9 cellular contexts compared by ENCODE assay signal in the genomic region with DNA sequence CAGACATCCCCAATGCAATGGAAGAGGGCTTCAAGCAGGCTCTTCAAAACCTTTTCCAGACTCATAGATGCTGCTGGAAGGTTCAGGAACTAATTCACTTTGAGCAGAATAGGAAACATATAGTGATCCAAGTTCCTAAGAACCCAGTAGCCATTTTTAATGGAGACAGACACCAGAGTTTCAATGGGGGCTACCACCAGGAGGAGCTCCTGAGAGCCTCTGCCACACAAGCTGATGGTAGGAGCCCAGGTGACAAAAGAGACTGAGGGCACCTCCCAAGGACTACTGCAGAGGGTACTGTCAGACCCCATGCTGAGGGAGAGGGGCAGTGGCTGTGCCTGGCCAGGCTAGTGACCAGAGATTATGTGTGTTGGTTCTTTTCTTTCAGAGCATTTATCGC. TPM values are rescaled to one million over a fixed set of nuclear protein-coding genes. Genes with fewer than 3 reads are reported as not detected.
DNase-seq lines count a peak whose midpoint lies in the region; ATAC-seq and TF ChIP-seq lines count a peak whose summit lies in the region.
"Had no signal": no experiment of that assay in that cellular context is flagged by ENCODE, and none has a peak within 500 bp of the region (broad histone marks: within the 10 kb centered on the region; RNA-seq: fewer than 3 reads in every experiment).

No MANE protein-coding gene starts in this region.

- H3K9me3 ChIP-seq in cardiac muscle cell (ENCODE audit: low read depth): no peaks in the 10 kb centered on the region

- H3K27ac Mint-ChIP-seq in type B pancreatic cell: no peak overlapping the region
- H3K27ac Mint-ChIP-seq in activated T-helper 2 cell treated with anti-CD3 and anti-CD28 coated beads, Interferon-gamma antibody, Interleukin-2, Interleukin-4, amounts not matched to agents 10 μg/mL and 5 μg/mL and 100 μg/mL, durations not matched to agents 14 hours and 24 hours and 36 hours: no peak overlapping the region

- H3K36me3 ChIP-seq in cardiac muscle cell: no peaks in the 10 kb centered on the region

- H3K27me3 ChIP-seq in cardiac muscle cell (no peaks in the 10 kb centered on the region), foreskin keratinocyte (peaks cover 23% of the 10 kb centered on the region)

- H3K4me1 ChIP-seq in cardiac muscle cell (ENCODE audit: low read depth) (peaks cover 9% of the 10 kb centered on the region), foreskin keratinocyte (no peaks in the 10 kb centered on the region)

- TF ChIP-seq CTCF in cardiac muscle cell (IDR thresholded peaks at IDR 0.05; ENCODE audit: low read depth, low read length): peak; percentile 25
- TF ChIP-seq CTCF in foreskin keratinocyte (conservative IDR thresholded peaks at IDR 0.05): peak; percentile 57
- peak; percentile 33 for TF ChIP-seq CTCF in type B pancreatic cell (conservative IDR thresholded peaks at IDR 0.05)

- H3K9me3 Mint-ChIP-seq in type B pancreatic cell: no peaks in the 10 kb centered on the region
- H3K9me3 Mint-ChIP-seq in activated T-helper 2 cell treated with anti-CD3 and anti-CD28 coated beads, Interferon-gamma antibody, Interleukin-2, Interleukin-4, amounts not matched to agents 10 μg/mL and 5 μg/mL and 100 μg/mL, durations not matched to agents 14 hours and 24 hours and 36 hours: no peaks in the 10 kb centered on the region

- H3K27ac ChIP-seq in cardiac muscle cell (no peak overlapping the region), foreskin keratinocyte (no peak overlapping the region)

- no peak for DNase-seq in cardiac muscle cell (ENCODE audit: low read depth in 1 of 2, low spot score in 1 of 2)
- no peak for DNase-seq in left ventricle myocardium superior
- peak; percentile 27 to 60 for DNase-seq in activated CD4-positive, alpha-beta T cell treated with anti-CD3 and anti-CD28 coated beads for 4 hours
- no peak for DNase-seq in foreskin keratinocyte
- DNase-seq in type B pancreatic cell (ENCODE audit: extremely low spot score, unreplicated experiment): no peak
- no peak for DNase-seq in NCI-H774 (lab: John Stamatoyannopoulos, UW)
- DNase-seq in activated T-helper 2 cell treated with anti-CD3 and anti-CD28 coated beads, Interferon-gamma antibody, Interleukin-2, Interleukin-4, amounts not matched to agents 10 μg/mL and 5 μg/mL and 100 μg/mL, durations not matched to agents 14 hours and 24 hours and 36 hours (ENCODE audit: low spot score): no peak
- no peak for DNase-seq in NCI-H2196 treated with DMSO at 0.1 percent for 48 hours (lab: John Stamatoyannopoulos, UW; ENCODE audit: unreplicated experiment)

- H3K4me3 ChIP-seq in cardiac muscle cell: no peak overlapping the region

- intact Hi-C loops in left ventricle myocardium superior (cut with micrococcal nuclease): no loop called here
- intact Hi-C loops in activated T-helper 2 cell treated with anti-CD3 and anti-CD28 coated beads, Interferon-gamma antibody, Interleukin-2, Interleukin-4, amounts not matched to agents 10 μg/mL and 5 μg/mL and 100 μg/mL, durations not matched to agents 14 hours and 24 hours and 36 hours (cut with micrococcal nuclease): loop anchor here (1.0 to 10.0 kb wide), 2 partner anchors 45 to 371 kb away; no protein-coding TSS in a partner anchor

- no peak overlapping the region for H3K4me3 Mint-ChIP-seq in type B pancreatic cell
- no peak overlapping the region for H3K4me3 Mint-ChIP-seq in activated T-helper 2 cell treated with anti-CD3 and anti-CD28 coated beads, Interferon-gamma antibody, Interleukin-2, Interleukin-4, amounts not matched to agents 10 μg/mL and 5 μg/mL and 100 μg/mL, durations not matched to agents 14 hours and 24 hours and 36 hours (ENCODE audit: low read depth)

- ATAC-seq in left ventricle myocardium superior (no peak), foreskin keratinocyte (no peak)

- H3K4me1 Mint-ChIP-seq in type B pancreatic cell (ENCODE audit: unreplicated experiment): peaks cover 5% of the 10 kb centered on the region
- peaks cover 37% of the 10 kb centered on the region for H3K4me1 Mint-ChIP-seq in activated T-helper 2 cell treated with anti-CD3 and anti-CD28 coated beads, Interferon-gamma antibody, Interleukin-2, Interleukin-4, amounts not matched to agents 10 μg/mL and 5 μg/mL and 100 μg/mL, durations not matched to agents 14 hours and 24 hours and 36 hours (ENCODE audit: low read depth)

- no peaks in the 10 kb centered on the region for H3K27me3 Mint-ChIP-seq in type B pancreatic cell
- no peaks in the 10 kb centered on the region for H3K27me3 Mint-ChIP-seq in activated T-helper 2 cell treated with anti-CD3 and anti-CD28 coated beads, Interferon-gamma antibody, Interleukin-2, Interleukin-4, amounts not matched to agents 10 μg/mL and 5 μg/mL and 100 μg/mL, durations not matched to agents 14 hours and 24 hours and 36 hours (ENCODE audit: low read depth)

- no peaks in the 10 kb centered on the region for H3K36me3 Mint-ChIP-seq in type B pancreatic cell
- no peaks in the 10 kb centered on the region for H3K36me3 Mint-ChIP-seq in activated T-helper 2 cell treated with anti-CD3 and anti-CD28 coated beads, Interferon-gamma antibody, Interleukin-2, Interleukin-4, amounts not matched to agents 10 μg/mL and 5 μg/mL and 100 μg/mL, durations not matched to agents 14 hours and 24 hours and 36 hours (ENCODE audit: low read depth)

RNA-seq across cellular contexts. Expression of a gene that starts 45.9 kb away (rescaled TPM):
- total RNA-seq in cardiac muscle cell: not detected in 2 replicates
- 0.11 TPM in 1 of 2 replicates, not detected in the other for polyA plus RNA-seq in cardiac muscle cell
- not detected for total RNA-seq in left ventricle myocardium superior
- not detected in 2 replicates for total RNA-seq in foreskin keratinocyte
- polyA plus RNA-seq in foreskin keratinocyte: not detected in 2 replicates
- not detected in 2 replicates for total RNA-seq in type B pancreatic cell (ENCODE audit: low replicate concordance)
- total RNA-seq in activated T-helper 2 cell treated with anti-CD3 and anti-CD28 coated beads, Interferon-gamma antibody, Interleukin-2, Interleukin-4, amounts not matched to agents 10 μg/mL and 5 μg/mL and 100 μg/mL, durations not matched to agents 14 hours and 24 hours and 36 hours: 46.0 and 46.3 TPM in 2 replicates
- total RNA-seq: myocyte had no signal

Comparison
In these comparisons a context has a peak if more than half of its experiments do, and no peak if none do; other contexts are left out.
1. DNase-seq: peak in activated CD4-positive, alpha-beta T cell treated with anti-CD3 and anti-CD28 coated beads for 4 hours (2 of 2); none in cardiac muscle cell (0 of 2), left ventricle myocardium superior (single experiment), foreskin keratinocyte (0 of 2), type B pancreatic cell (single experiment), NCI-H774 (single experiment), activated T-helper 2 cell treated with anti-CD3 and anti-CD28 coated beads, Interferon-gamma antibody, Interleukin-2, Interleukin-4, amounts not matched to agents 10 μg/mL and 5 μg/mL and 100 μg/mL, durations not matched to agents 14 hours and 24 hours and 36 hours (single experiment) and NCI-H2196 treated with DMSO at 0.1 percent for 48 hours (single experiment).
2. RNA of a gene that starts 45.9 kb away (total RNA-seq): 46.0 to 46.3 TPM in activated T-helper 2 cell treated with anti-CD3 and anti-CD28 coated beads, Interferon-gamma antibody, Interleukin-2, Interleukin-4, amounts not matched to agents 10 μg/mL and 5 μg/mL and 100 μg/mL, durations not matched to agents 14 hours and 24 hours and 36 hours; not detected in cardiac muscle cell, not detected in left ventricle myocardium superior (single experiment), not detected in foreskin keratinocyte and not detected in type B pancreatic cell; every median in the first group is over 10 times any median in the second.
3. Peak in every context shown above with its lines, with median percentiles within 50 percentile points of each other: CTCF ChIP-seq.